1 cellular context compared by ENCODE assay signal in genomic region chr10:12755075-12755474, GRCh38.
A peak's percentile ranks its signal among the peaks of the same experiment; 100 is the strongest.
TF ChIP-seq lines count a peak whose summit lies in the region.

No MANE protein-coding gene starts in this region.

TF ChIP-seq in HEK293, 187 proteins besides CTCF, POLR2A, EP300 and RAD21 (continued from another document):
- TF ChIP-seq, protein P1, sequence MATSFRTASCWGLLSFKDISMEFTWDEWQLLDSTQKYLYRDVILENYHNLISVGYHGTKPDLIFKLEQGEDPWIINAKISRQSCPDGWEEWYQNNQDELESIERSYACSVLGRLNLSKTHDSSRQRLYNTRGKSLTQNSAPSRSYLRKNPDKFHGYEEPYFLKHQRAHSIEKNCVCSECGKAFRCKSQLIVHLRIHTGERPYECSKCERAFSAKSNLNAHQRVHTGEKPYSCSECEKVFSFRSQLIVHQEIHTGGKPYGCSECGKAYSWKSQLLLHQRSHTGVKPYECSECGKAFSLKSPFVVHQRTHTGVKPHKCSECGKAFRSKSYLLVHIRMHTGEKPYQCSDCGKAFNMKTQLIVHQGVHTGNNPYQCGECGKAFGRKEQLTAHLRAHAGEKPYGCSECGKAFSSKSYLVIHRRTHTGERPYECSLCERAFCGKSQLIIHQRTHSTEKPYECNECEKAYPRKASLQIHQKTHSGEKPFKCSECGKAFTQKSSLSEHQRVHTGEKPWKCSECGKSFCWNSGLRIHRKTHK (tag by site-specific recombination; IDR thresholded peaks at IDR 0.05) = no peak
- TF ChIP-seq, protein P2, sequence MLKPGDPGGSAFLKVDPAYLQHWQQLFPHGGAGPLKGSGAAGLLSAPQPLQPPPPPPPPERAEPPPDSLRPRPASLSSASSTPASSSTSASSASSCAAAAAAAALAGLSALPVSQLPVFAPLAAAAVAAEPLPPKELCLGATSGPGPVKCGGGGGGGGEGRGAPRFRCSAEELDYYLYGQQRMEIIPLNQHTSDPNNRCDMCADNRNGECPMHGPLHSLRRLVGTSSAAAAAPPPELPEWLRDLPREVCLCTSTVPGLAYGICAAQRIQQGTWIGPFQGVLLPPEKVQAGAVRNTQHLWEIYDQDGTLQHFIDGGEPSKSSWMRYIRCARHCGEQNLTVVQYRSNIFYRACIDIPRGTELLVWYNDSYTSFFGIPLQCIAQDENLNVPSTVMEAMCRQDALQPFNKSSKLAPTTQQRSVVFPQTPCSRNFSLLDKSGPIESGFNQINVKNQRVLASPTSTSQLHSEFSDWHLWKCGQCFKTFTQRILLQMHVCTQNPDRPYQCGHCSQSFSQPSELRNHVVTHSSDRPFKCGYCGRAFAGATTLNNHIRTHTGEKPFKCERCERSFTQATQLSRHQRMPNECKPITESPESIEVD (tag by site-specific recombination; IDR thresholded peaks at IDR 0.05) = no peak
- TF ChIP-seq EGR2 (tag by site-specific recombination; IDR thresholded peaks at IDR 0.05; ENCODE audit: low read depth) = peak; percentile 82
- peak; percentile 48 for TF ChIP-seq ZFHX2 (tag by site-specific recombination; conservative IDR thresholded peaks at IDR 0.05)
- TF ChIP-seq, protein P3, sequence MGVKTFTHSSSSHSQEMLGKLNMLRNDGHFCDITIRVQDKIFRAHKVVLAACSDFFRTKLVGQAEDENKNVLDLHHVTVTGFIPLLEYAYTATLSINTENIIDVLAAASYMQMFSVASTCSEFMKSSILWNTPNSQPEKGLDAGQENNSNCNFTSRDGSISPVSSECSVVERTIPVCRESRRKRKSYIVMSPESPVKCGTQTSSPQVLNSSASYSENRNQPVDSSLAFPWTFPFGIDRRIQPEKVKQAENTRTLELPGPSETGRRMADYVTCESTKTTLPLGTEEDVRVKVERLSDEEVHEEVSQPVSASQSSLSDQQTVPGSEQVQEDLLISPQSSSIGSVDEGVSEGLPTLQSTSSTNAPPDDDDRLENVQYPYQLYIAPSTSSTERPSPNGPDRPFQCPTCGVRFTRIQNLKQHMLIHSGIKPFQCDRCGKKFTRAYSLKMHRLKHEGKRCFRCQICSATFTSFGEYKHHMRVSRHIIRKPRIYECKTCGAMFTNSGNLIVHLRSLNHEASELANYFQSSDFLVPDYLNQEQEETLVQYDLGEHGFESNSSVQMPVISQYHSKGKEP (tag by site-specific recombination; IDR thresholded peaks at IDR 0.05) = no peak
- no peak for TF ChIP-seq HOXA7 (CRISPR knock-in tag; IDR thresholded peaks at IDR 0.05; ENCODE audit: borderline replicate concordance)
- no peak for TF ChIP-seq ZNF19 (tag by site-specific recombination; IDR thresholded peaks at IDR 0.05; ENCODE audit: low read depth)
- no peak for TF ChIP-seq ZBTB10 (tag by site-specific recombination; IDR thresholded peaks at IDR 0.05)
TF ChIP-seq in HEK293: peak in this region for 2.
